8 cellular contexts compared by ENCODE assay signal in the genomic region with DNA sequence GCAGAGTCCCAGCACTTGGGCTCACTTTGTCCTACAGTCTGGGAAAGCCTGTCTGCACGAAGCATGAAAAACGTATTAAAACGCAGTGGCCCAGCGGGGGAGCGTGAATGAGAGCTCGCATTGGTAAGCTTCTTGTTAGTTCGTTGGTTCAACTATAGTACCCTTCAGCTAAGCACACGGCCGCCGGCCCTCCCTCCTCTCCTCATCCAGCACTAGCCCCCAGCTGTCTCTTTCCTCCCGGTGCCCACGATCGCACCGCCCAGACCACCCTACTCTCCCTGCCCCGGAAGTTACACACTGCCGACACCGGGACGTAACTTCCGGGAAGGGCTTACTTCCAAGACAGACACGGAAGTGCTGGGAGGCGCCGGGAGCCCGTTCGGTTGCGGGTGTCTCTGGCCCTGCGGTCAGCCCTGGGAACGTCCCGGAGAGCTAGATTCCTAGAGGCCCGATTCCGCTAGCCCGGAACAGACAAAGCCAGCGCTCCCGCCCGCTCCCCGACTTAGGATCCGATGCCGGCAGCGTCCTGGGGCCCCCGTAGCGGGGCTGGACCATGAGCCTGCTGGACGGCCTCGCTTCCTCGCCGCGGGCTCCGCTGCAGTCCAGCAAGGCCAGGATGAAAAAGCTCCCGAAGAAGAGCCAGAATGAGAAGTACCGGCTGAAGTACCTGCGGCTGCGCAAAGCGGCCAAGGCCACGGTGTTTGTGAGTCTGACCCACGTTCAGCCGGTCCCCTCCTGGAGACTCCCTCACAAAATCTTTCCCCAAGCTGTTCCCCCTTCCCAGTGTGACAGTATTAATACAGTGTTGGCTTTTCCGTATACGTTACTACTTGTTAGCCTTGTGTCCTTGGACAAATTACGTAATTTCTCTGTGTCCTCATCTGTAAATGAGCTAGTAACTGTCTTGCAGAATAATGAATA. TPM values are rescaled to one million over a fixed set of nuclear protein-coding genes. Genes with fewer than 3 reads are reported as not detected.
A peak's percentile ranks its signal among the peaks of the same experiment; 100 is the strongest.
DNase-seq lines count a peak whose midpoint lies in the region; ATAC-seq and TF ChIP-seq lines count a peak whose summit lies in the region.

A gene with protein sequence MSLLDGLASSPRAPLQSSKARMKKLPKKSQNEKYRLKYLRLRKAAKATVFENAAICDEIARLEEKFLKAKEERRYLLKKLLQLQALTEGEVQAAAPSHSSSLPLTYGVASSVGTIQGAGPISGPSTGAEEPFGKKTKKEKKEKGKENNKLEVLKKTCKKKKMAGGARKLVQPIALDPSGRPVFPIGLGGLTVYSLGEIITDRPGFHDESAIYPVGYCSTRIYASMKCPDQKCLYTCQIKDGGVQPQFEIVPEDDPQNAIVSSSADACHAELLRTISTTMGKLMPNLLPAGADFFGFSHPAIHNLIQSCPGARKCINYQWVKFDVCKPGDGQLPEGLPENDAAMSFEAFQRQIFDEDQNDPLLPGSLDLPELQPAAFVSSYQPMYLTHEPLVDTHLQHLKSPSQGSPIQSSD (plus strand): TSS at position 334 of the 921 bp plus-strand sequence. CDS start 220 bp downstream, at position 554.

- H3K79me2 ChIP-seq in Karpas-422 (ENCODE audit: low read length): peaks cover 29% of the 10 kb centered on the region

- no peak within 1 kb of the TSS for H2AFZ ChIP-seq in Karpas-422 (ENCODE audit: low read length)

- peaks cover 6% of the 10 kb centered on the region; the same call in 1 of the 2 replicates for H4K20me1 ChIP-seq in Karpas-422 (ENCODE audit: insufficient read depth, low read depth, low read length)

- peak within 1 kb of the TSS; percentile 69 for H3K4me3 ChIP-seq in Karpas-422 (ENCODE audit: low read length)
- peak within 1 kb of the TSS; percentile 57 to 91 (median 72) for H3K4me3 ChIP-seq in esophagus squamous epithelium

- WGBS in esophagus squamous epithelium, 2 donors: 0 to 1% methylated on average over 14 to 25 of the region's 57 CpGs

- H3K27me3 ChIP-seq in Karpas-422 (ENCODE audit: low read length) (no peaks in the 10 kb centered on the region), esophagus squamous epithelium (peaks cover 0 to 11% (median 0%) of the 10 kb centered on the region in 4 donors)

- DNase-seq in DMS79 (lab: John Stamatoyannopoulos, UW) (peak; percentile 95), Karpas-422 (peak; percentile 87), RKO (ENCODE audit: low spot score) (peak; percentile 90), activated T-helper 1 cell treated with Interleukin-2 at 50 U/mL for 16 hours (ENCODE audit: low read depth) (peak; percentile 76), esophagus squamous epithelium (lab: John Stamatoyannopoulos, UW) (peak; percentile 42), myocyte (ENCODE audit: low read depth) (peak; percentile 95)
- DNase-seq in stimulated activated CD8-positive, alpha-beta memory T cell treated with anti-CD3 and anti-CD28 coated beads, Interleukin-7, amount 100 ng/mL, for 48 hours (ENCODE audit: extremely low read depth in 1 of 2, low read depth in 1 of 2): peak; percentile 69 to 76

- peak within 1 kb of the TSS; percentile 89 for H3K9ac ChIP-seq in Karpas-422 (ENCODE audit: low read length)

- H3K36me3 ChIP-seq in Karpas-422 (ENCODE audit: insufficient read depth, low read length) (peaks cover 4% of the 10 kb centered on the region; the same call in 1 of the 2 replicates), esophagus squamous epithelium (peaks cover 6 to 31% (median 16%) of the 10 kb centered on the region in 3 donors)

- intact Hi-C loops in esophagus squamous epithelium (cut with DNase I): no loop called here

- H3K27ac ChIP-seq in Karpas-422 (ENCODE audit: low read length) (no peak within 1 kb of the TSS), esophagus squamous epithelium (peak within 1 kb of the TSS; percentile 84 to 94 (median 87))

- peak within 1 kb of the TSS; percentile 90 for H3K4me2 ChIP-seq in Karpas-422 (ENCODE audit: low read depth, low read length, poor library complexity, severe bottlenecking)

- peak in 3 of 4 donors; percentile 35 to 86 (median 83) for TF ChIP-seq POLR2A in esophagus squamous epithelium (IDR thresholded peaks at IDR 0.05)

- H3K9me3 ChIP-seq in Karpas-422 (ENCODE audit: low read length) (no peaks in the 10 kb centered on the region), esophagus squamous epithelium (no peaks in the 10 kb centered on the region)

- TF ChIP-seq CTCF in esophagus squamous epithelium (IDR thresholded peaks at IDR 0.05): peak in 1 of 6 experiments; percentile 9

- H3K4me1 ChIP-seq in Karpas-422 (ENCODE audit: low read length) (peaks cover 16% of the 10 kb centered on the region), esophagus squamous epithelium (peaks cover 5 to 32% (median 18%) of the 10 kb centered on the region in 3 donors)

- peak; percentile 99 for ATAC-seq in GM21786 (IDR thresholded peaks at IDR 0.05; ENCODE audit: unreplicated experiment)

- no peaks in the 10 kb centered on the region for H3K9me2 ChIP-seq in Karpas-422 (replicated peaks; ENCODE audit: insufficient read depth, low read length)

RNA-seq across cellular contexts. Expression of the gene that starts here (rescaled TPM):
- total RNA-seq in Karpas-422 (2014; rRNA removed; shearing (Covaris generic); ENCODE audit: low replicate concordance): 14.5 and 21.6 TPM in 2 replicates
- 10 to 100 TPM; 15.4 to 31.2 (median 19.8) TPM for total RNA-seq in esophagus squamous epithelium
- total RNA-seq in myocyte: 21.7 and 23.8 TPM in 2 replicates
- polyA plus RNA-seq in myocyte (2012): 33.8 TPM

Comparison
In these comparisons a context has a peak if more than half of its experiments do, and no peak if none do; other contexts are left out.
1. DNase-seq: peak in every context shown above with its lines; median percentile 95 in DMS79; 95 in myocyte; 90 in RKO; 87 in Karpas-422; 76 in activated T-helper 1 cell treated with Interleukin-2 at 50 U/mL for 16 hours; 72 in stimulated activated CD8-positive, alpha-beta memory T cell treated with anti-CD3 and anti-CD28 coated beads, Interleukin-7, amount 100 ng/mL, for 48 hours; 42 in esophagus squamous epithelium.